ENCODE assay signal across 13 cellular contexts in the genomic region with DNA sequence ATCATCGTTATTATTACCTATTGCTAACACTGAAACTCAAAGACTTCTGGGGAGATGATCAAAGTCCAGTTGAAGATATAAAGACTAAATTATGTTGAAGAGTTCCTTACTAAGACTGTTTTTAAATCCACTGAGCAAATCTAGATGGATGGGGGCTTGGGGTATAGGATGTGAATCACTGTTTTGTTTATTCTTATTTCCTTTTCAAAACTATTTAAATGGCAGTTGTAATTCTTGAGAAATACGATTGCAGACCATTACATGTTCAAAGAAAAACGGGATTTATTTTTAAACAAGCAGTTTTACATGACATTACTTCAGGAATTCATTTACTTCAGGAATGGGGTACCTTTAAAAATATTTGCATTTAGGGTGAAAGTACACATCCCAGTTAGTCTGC. TPM values are rescaled to one million over a fixed set of nuclear protein-coding genes. Genes with fewer than 3 reads are reported as not detected.
DNase-seq lines count a peak whose midpoint lies in the region; ATAC-seq, FAIRE-seq and TF ChIP-seq lines count a peak whose summit lies in the region.
"Had no signal": no experiment of that assay in that cellular context is flagged by ENCODE, and none has a peak within 500 bp of the region (broad histone marks: within the 10 kb centered on the region; RNA-seq: fewer than 3 reads in every experiment).

No MANE protein-coding gene starts in this region.

- H3K36me3 ChIP-seq in Karpas-422 (ENCODE audit: insufficient read depth, low read length), result no peaks in the 10 kb centered on the region; the same call in 1 of the 2 replicates
- no peaks in the 10 kb centered on the region for H3K36me3 ChIP-seq in gastrocnemius medialis
- H3K36me3 ChIP-seq: spleen had no signal

- H3K27me3 Mint-ChIP-seq in activated T-cell treated with anti-CD3 and anti-CD28 coated beads, Interleukin-2, amount 50 U/mL, for 4 hours (ENCODE audit: low read depth), result peaks cover 9% of the 10 kb centered on the region

- H3K9me2 ChIP-seq in Karpas-422 (replicated peaks; ENCODE audit: insufficient read depth, low read length), result no peaks in the 10 kb centered on the region

- H3K4me3 Mint-ChIP-seq in activated T-cell treated with anti-CD3 and anti-CD28 coated beads, Interleukin-2, amount 50 U/mL, for 4 hours, result peak overlapping the region; percentile 45

- TF ChIP-seq CTCF in astrocyte of the spinal cord (IDR thresholded peaks at IDR 0.05; ENCODE audit: low read depth, low read length) (no peak), gastrocnemius medialis (IDR thresholded peaks at IDR 0.05 in 4 of 5, conservative IDR thresholded peaks at IDR 0.05 in 1 of 5) (no peak)

- DNase-seq in activated T-cell treated with anti-CD3 and anti-CD28 coated beads, Interleukin-2, amount 50 U/mL, for 4 hours, result no peak
- DNase-seq in activated T-cell treated with anti-CD3 and anti-CD28 coated beads for 4 hours (no peak), Karpas-422 (no peak), astrocyte of the spinal cord (ENCODE audit: low read depth, low spot score) (peak; percentile 43), gastrocnemius medialis (no peak), retina (no peak), GM19239 (ENCODE audit: insufficient read length, low spot score) (no peak)
- DNase-seq: DMS53, H7, NCI-H187, spleen had no signal

- H3K4me1 ChIP-seq in Karpas-422 (ENCODE audit: low read length) (peaks cover 74% of the 10 kb centered on the region), gastrocnemius medialis (no peaks in the 10 kb centered on the region)

- H3K27ac ChIP-seq in Karpas-422 (ENCODE audit: low read length), result peak overlapping the region; percentile 86
- peak overlapping the region; percentile 34 to 78 (median 72) for H3K27ac ChIP-seq in gastrocnemius medialis
- H3K27ac ChIP-seq: spleen had no signal

- no peak for ATAC-seq in activated T-cell treated with anti-CD3 and anti-CD28 coated beads, Interleukin-2, amount 50 U/mL, for 4 hours
- no peak for ATAC-seq in gastrocnemius medialis
- ATAC-seq in esophagus mucosa, result no peak
- ATAC-seq: GM12878 had no signal

- H4K20me1 ChIP-seq in Karpas-422 (ENCODE audit: insufficient read depth, low read depth, low read length), result no peaks in the 10 kb centered on the region

- TF ChIP-seq POLR2A in gastrocnemius medialis (IDR thresholded peaks at IDR 0.05), result no peak

- in situ Hi-C loops in astrocyte of the spinal cord (cut with HindIII; ENCODE audit: low sequenced_read_pairs), result no loop called here
- in situ Hi-C loops in gastrocnemius medialis (cut with MboI; ENCODE audit: low sequenced_read_pairs in 4 of 4), result no loop called here

- no peaks in the 10 kb centered on the region for H3K9me3 ChIP-seq in Karpas-422 (ENCODE audit: low read length)
- no peaks in the 10 kb centered on the region for H3K9me3 ChIP-seq in gastrocnemius medialis
- H3K9me3 ChIP-seq: spleen had no signal

- H3K27me3 ChIP-seq in Karpas-422 (ENCODE audit: low read length), result no peaks in the 10 kb centered on the region
- peaks cover 9 to 18% (median 15%) of the 10 kb centered on the region in 3 donors for H3K27me3 ChIP-seq in gastrocnemius medialis

- H3K36me3 Mint-ChIP-seq in activated T-cell treated with anti-CD3 and anti-CD28 coated beads, Interleukin-2, amount 50 U/mL, for 4 hours (ENCODE audit: insufficient read depth), result peaks cover 2% of the 10 kb centered on the region

- no peaks in the 10 kb centered on the region for H3K9me3 Mint-ChIP-seq in activated T-cell treated with anti-CD3 and anti-CD28 coated beads, Interleukin-2, amount 50 U/mL, for 4 hours

- H3K9ac ChIP-seq in Karpas-422 (ENCODE audit: low read length), result peak overlapping the region; percentile 53

- peaks cover 62% of the 10 kb centered on the region for H3K4me1 Mint-ChIP-seq in activated T-cell treated with anti-CD3 and anti-CD28 coated beads, Interleukin-2, amount 50 U/mL, for 4 hours (ENCODE audit: low read depth)

- peak overlapping the region; percentile 24 for H3K4me3 ChIP-seq in Karpas-422 (ENCODE audit: low read length)
- H3K4me3 ChIP-seq in astrocyte of the spinal cord (ENCODE audit: low read depth, low read length), result no peak overlapping the region
- peak overlapping the region in 2 of 4 donors; percentile 17 to 58 for H3K4me3 ChIP-seq in gastrocnemius medialis
- H3K4me3 ChIP-seq: GM12878, spleen had no signal

- no peak for FAIRE-seq in GM19239 (lab: Jason Lieb, UNC)
- FAIRE-seq: GM12878 had no signal

- intact Hi-C loops in gastrocnemius medialis (cut with DNase I; ENCODE audit: low total_unique reads), result no loop called here

- peak overlapping the region; percentile 39; the same call in 1 of the 2 replicates for H2AFZ ChIP-seq in Karpas-422 (ENCODE audit: low read length)

- H3K79me2 ChIP-seq in Karpas-422 (ENCODE audit: low read length), result peaks cover 33% of the 10 kb centered on the region

- peak overlapping the region; percentile 62 for H3K4me2 ChIP-seq in Karpas-422 (ENCODE audit: low read depth, low read length, poor library complexity, severe bottlenecking)

RNA-seq across cellular contexts. Expression of a gene that starts 4.3 kb away (rescaled TPM):
- total RNA-seq in activated T-cell treated with anti-CD3 and anti-CD28 coated beads, Interleukin-2, amount 50 U/mL, for 4 hours, result 1 to 10 TPM; 5.6 to 8.6 (median 7.5) TPM
- total RNA-seq in Karpas-422 (2014; rRNA removed; shearing (Covaris generic); ENCODE audit: low replicate concordance), result 11.1 and 19.4 TPM in 2 replicates
- total RNA-seq in gastrocnemius medialis (1 to 10 TPM; 3.6 to 6.3 (median 4.8) TPM), esophagus mucosa (1.1 TPM)
